15 cellular contexts compared by ENCODE assay signal in the genomic region with DNA sequence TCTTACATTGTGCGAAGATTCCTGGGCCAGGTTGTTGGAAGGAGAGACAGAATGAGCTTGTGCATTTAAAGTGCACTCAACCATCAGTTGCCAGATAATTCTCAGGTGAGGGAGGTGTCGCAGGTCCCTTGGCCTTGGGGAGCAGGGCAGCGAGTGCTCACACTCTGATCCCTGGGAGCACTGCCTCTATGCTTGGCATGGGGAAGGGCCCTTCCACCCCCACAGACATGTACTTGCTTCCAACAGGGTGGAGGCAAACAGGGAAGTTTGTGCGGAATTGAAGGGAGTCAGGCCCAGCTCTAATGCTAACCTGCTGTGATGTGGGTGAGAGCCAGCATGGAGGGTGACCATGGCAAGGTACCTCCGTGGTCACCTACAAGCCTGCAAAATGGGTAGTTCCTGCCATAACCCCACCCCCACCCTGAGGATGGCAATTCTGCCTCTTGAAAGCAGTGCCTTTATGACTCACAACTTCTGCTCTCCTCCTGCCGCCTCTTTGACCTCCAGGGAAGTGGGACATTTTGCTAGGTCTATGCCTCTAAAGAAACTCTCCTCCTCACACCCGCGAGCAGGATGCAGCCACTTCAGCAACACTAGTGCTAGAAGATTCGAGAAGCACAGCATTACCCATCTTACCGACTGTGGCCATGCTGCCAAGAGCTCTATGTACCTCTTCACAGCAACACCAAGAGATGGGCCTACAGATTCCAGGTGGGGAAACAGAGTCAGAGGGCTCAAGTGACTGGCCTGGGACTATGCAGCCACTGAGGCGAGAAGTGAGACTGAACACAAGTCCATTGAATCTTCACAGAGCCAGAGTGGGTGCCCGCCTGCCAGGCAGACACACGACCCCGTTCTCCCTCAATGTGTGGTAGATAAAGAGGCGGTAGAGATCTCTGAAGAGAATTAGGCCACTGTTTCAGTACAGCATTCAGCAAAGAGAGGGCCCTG. TPM values are rescaled to one million over a fixed set of nuclear protein-coding genes. Genes with fewer than 3 reads are reported as not detected.
A peak's percentile ranks its signal among the peaks of the same experiment; 100 is the strongest.
DNase-seq lines count a peak whose midpoint lies in the region; ATAC-seq and TF ChIP-seq lines count a peak whose summit lies in the region.
"Had no signal": no experiment of that assay in that cellular context is flagged by ENCODE, and none has a peak within 500 bp of the region (broad histone marks: within the 10 kb centered on the region; RNA-seq: fewer than 3 reads in every experiment).

No MANE protein-coding gene starts in this region.

- H3K4me3 ChIP-seq in GM12865 (ENCODE audit: low read depth, low read length) (no peak overlapping the region), NB4 (ENCODE audit: low read depth, low read length) (no peak overlapping the region), osteoblast (ENCODE audit: insufficient read depth, low read length) (no peak overlapping the region)
- H3K4me3 ChIP-seq: suprapubic skin had no signal

- H3K79me2 ChIP-seq in osteoblast (ENCODE audit: insufficient read depth, low read length) = peaks cover 23% of the 10 kb centered on the region

- H3K4me3 Mint-ChIP-seq in chondrocyte (ENCODE audit: unreplicated experiment) = no peak overlapping the region
- H3K4me3 Mint-ChIP-seq: activated B cell treated with CpG ODN at 0.5 μM for 24 hours; CD8-positive, alpha-beta T cell; IgD-negative memory B cell had no signal

- H3K27ac ChIP-seq in osteoblast (ENCODE audit: low read depth, low read length) = no peak overlapping the region
- H3K27ac ChIP-seq: suprapubic skin had no signal

- no peak for TF ChIP-seq POLR2A in NB4 (IDR thresholded peaks at IDR 0.05; ENCODE audit: extremely low read depth, insufficient read length)

- no peaks in the 10 kb centered on the region for H3K27me3 Mint-ChIP-seq in chondrocyte (ENCODE audit: low read depth)
- H3K27me3 Mint-ChIP-seq: naive thymus-derived CD8-positive, alpha-beta T cell had no signal

- H3K27ac Mint-ChIP-seq in chondrocyte (ENCODE audit: unreplicated experiment) = peak overlapping the region; percentile 38
- H3K27ac Mint-ChIP-seq: activated B cell treated with CpG ODN at 0.5 μM for 24 hours; CD8-positive, alpha-beta T cell; IgD-negative memory B cell; naive thymus-derived CD8-positive, alpha-beta T cell had no signal

- H3K9me3 ChIP-seq in osteoblast (ENCODE audit: low read depth, low read length) = no peaks in the 10 kb centered on the region
- H3K9me3 ChIP-seq: suprapubic skin had no signal

- TF ChIP-seq CTCF in GM12865 (IDR thresholded peaks at IDR 0.05; ENCODE audit: insufficient read depth, low read depth, low read length, missing control alignments) (no peak), NB4 (IDR thresholded peaks at IDR 0.05; ENCODE audit: low read depth, low read length) (no peak), chondrocyte (IDR thresholded peaks at IDR 0.05) (no peak), osteoblast (IDR thresholded peaks at IDR 0.05; ENCODE audit: extremely low read depth, low read depth, low read length) (no peak)

- peaks cover 14% of the 10 kb centered on the region for H3K4me1 ChIP-seq in osteoblast (ENCODE audit: insufficient read depth, low read length)

- peak; percentile 48 for DNase-seq in GM12865 (ENCODE audit: low read depth)
- peak; percentile 49 for DNase-seq in NB4 (ENCODE audit: low read depth)
- peak; percentile 40 for DNase-seq in chondrocyte (ENCODE audit: low spot score)
- peak; percentile 88 for DNase-seq in osteoblast (ENCODE audit: insufficient read length, low spot score, missing footprints)
- DNase-seq in stimulated activated CD4-positive, alpha-beta T cell treated with anti-CD3 and anti-CD28 coated beads, Interleukin-1b, Interleukin-23, amount 100 ng/mL, for 48 hours = no peak
- no peak for DNase-seq in NK-92 (lab: John Stamatoyannopoulos, UW; ENCODE audit: unreplicated experiment)
- no peak for DNase-seq in NCI-H146 treated with DMSO at 0.1 percent for 48 hours (lab: John Stamatoyannopoulos, UW; ENCODE audit: unreplicated experiment)
- DNase-seq: activated B cell treated with CpG ODN at 0.5 μM for 24 hours; CD8-positive, alpha-beta T cell; NCI-H1694; NCI-H524 treated with DMSO at 0.1 percent for 48 hours had no signal

- H4K20me1 ChIP-seq in osteoblast (ENCODE audit: insufficient read depth, low read length) = peaks cover 27% of the 10 kb centered on the region

- no peaks in the 10 kb centered on the region for H3K27me3 ChIP-seq in osteoblast (ENCODE audit: insufficient read depth, low read length)
- H3K27me3 ChIP-seq: suprapubic skin had no signal

- H2AFZ ChIP-seq in osteoblast (ENCODE audit: low read length) = no peak overlapping the region

- ATAC-seq in GM19395 (IDR thresholded peaks at IDR 0.05; ENCODE audit: unreplicated experiment) = no peak
- ATAC-seq: CD8-positive, alpha-beta T cell; naive thymus-derived CD8-positive, alpha-beta T cell had no signal

- H3K9me3 Mint-ChIP-seq in chondrocyte (ENCODE audit: low read depth) = peaks cover 3% of the 10 kb centered on the region
- H3K9me3 Mint-ChIP-seq: CD8-positive, alpha-beta T cell had no signal

- H3K36me3 ChIP-seq in osteoblast (ENCODE audit: insufficient read depth, low read length) = no peaks in the 10 kb centered on the region
- H3K36me3 ChIP-seq: suprapubic skin had no signal

- H3K4me2 ChIP-seq in osteoblast (ENCODE audit: insufficient read depth, low read length) = no peak overlapping the region

- H3K36me3 Mint-ChIP-seq in chondrocyte (ENCODE audit: low read depth) = peaks cover 6% of the 10 kb centered on the region
- H3K36me3 Mint-ChIP-seq: CD8-positive, alpha-beta T cell; IgD-negative memory B cell; naive thymus-derived CD8-positive, alpha-beta T cell had no signal

- peaks cover 6% of the 10 kb centered on the region for H3K4me1 Mint-ChIP-seq in chondrocyte (ENCODE audit: low read depth)
- H3K4me1 Mint-ChIP-seq: activated B cell treated with CpG ODN at 0.5 μM for 24 hours; IgD-negative memory B cell; naive thymus-derived CD8-positive, alpha-beta T cell had no signal

RNA-seq across cellular contexts. Expression of a gene that starts 22.1 kb away (rescaled TPM):
- total RNA-seq in chondrocyte (50.1 to 52.5 TPM (median 50.5 TPM) in 3 replicates), osteoblast (114 and 119 TPM in 2 replicates)

Comparison
In these comparisons a context has a peak if more than half of its experiments do, and no peak if none do; other contexts are left out.
1. DNase-seq: peak in GM12865 (single experiment), NB4 (single experiment), chondrocyte (single experiment) and osteoblast (single experiment); none in stimulated activated CD4-positive, alpha-beta T cell treated with anti-CD3 and anti-CD28 coated beads, Interleukin-1b, Interleukin-23, amount 100 ng/mL, for 48 hours (single experiment), NK-92 (single experiment) and NCI-H146 treated with DMSO at 0.1 percent for 48 hours (single experiment).